ENCODE assay signal across 1 cellular context in the genomic region with DNA sequence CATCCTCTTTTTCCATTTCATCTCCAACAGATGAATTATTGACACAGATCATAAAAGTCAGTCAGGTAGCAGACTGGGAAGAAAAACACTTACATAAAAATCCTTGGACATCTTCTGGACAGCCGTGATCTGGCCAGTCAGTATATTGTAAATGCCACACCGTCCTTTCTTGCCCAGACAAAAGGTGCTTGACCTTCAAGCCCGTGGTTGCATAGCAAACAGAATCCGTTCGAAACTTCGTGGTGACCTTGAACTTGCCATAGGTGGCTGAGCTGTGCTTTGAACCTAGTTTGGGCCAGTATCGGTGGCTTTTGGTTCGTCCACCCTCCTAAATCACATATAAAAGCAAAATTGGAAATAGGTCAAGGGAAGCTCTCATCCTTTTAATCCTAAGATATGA.
TF ChIP-seq lines count a peak whose summit lies in the region.

No MANE protein-coding gene starts in this region.

TF ChIP-seq in HepG2, 621 proteins besides CTCF, POLR2A, EP300 and RAD21 (continued from another document):
- TF ChIP-seq HOXA3 (CRISPR knock-in tag; IDR thresholded peaks at IDR 0.05) = no peak
- TF ChIP-seq HCFC1 (IDR thresholded peaks at IDR 0.05; ENCODE audit: low read depth, low read length) = no peak
- TF ChIP-seq NR2F1 (CRISPR knock-in tag; IDR thresholded peaks at IDR 0.05) = peak in 1 of 2 experiments; percentile 48; a peak in 2 of 4 replicates
- peak; percentile 83 for TF ChIP-seq BCL6 (CRISPR knock-in tag; IDR thresholded peaks at IDR 0.05)
- TF ChIP-seq ARNT (IDR thresholded peaks at IDR 0.05) = no peak
- no peak for TF ChIP-seq NR2F6 (IDR thresholded peaks at IDR 0.05)
- peak; percentile 48; the same call in 1 of the 2 replicates for TF ChIP-seq NR2F6 (CRISPR knock-in tag; IDR thresholded peaks at IDR 0.05)
- peak; percentile 39; the same call in 1 of the 2 replicates for TF ChIP-seq HNF4A (CRISPR knock-in tag; IDR thresholded peaks at IDR 0.05)
- peak; percentile 50 for TF ChIP-seq TBL1XR1 (IDR thresholded peaks at IDR 0.05; ENCODE audit: borderline replicate concordance, low read length, partially characterized antibody)
- peak; percentile 80 for TF ChIP-seq SKI (IDR thresholded peaks at IDR 0.05; ENCODE audit: partially characterized antibody)
- peak; percentile 52; the same call in 1 of the 2 replicates for TF ChIP-seq RXRA (CRISPR knock-in tag; IDR thresholded peaks at IDR 0.05)
- peak; percentile 74 for TF ChIP-seq RARA (CRISPR knock-in tag; IDR thresholded peaks at IDR 0.05)
- TF ChIP-seq, protein P1, sequence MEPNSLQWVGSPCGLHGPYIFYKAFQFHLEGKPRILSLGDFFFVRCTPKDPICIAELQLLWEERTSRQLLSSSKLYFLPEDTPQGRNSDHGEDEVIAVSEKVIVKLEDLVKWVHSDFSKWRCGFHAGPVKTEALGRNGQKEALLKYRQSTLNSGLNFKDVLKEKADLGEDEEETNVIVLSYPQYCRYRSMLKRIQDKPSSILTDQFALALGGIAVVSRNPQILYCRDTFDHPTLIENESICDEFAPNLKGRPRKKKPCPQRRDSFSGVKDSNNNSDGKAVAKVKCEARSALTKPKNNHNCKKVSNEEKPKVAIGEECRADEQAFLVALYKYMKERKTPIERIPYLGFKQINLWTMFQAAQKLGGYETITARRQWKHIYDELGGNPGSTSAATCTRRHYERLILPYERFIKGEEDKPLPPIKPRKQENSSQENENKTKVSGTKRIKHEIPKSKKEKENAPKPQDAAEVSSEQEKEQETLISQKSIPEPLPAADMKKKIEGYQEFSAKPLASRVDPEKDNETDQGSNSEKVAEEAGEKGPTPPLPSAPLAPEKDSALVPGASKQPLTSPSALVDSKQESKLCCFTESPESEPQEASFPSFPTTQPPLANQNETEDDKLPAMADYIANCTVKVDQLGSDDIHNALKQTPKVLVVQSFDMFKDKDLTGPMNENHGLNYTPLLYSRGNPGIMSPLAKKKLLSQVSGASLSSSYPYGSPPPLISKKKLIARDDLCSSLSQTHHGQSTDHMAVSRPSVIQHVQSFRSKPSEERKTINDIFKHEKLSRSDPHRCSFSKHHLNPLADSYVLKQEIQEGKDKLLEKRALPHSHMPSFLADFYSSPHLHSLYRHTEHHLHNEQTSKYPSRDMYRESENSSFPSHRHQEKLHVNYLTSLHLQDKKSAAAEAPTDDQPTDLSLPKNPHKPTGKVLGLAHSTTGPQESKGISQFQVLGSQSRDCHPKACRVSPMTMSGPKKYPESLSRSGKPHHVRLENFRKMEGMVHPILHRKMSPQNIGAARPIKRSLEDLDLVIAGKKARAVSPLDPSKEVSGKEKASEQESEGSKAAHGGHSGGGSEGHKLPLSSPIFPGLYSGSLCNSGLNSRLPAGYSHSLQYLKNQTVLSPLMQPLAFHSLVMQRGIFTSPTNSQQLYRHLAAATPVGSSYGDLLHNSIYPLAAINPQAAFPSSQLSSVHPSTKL (CRISPR knock-in tag; IDR thresholded peaks at IDR 0.05) = peak; percentile 57
- TF ChIP-seq, protein P2, sequence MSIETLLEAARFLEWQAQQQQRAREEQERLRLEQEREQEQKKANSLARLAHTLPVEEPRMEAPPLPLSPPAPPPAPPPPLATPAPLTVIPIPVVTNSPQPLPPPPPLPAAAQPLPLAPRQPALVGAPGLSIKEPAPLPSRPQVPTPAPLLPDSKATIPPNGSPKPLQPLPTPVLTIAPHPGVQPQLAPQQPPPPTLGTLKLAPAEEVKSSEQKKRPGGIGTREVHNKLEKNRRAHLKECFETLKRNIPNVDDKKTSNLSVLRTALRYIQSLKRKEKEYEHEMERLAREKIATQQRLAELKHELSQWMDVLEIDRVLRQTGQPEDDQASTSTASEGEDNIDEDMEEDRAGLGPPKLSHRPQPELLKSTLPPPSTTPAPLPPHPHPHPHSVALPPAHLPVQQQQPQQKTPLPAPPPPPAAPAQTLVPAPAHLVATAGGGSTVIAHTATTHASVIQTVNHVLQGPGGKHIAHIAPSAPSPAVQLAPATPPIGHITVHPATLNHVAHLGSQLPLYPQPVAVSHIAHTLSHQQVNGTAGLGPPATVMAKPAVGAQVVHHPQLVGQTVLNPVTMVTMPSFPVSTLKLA (IDR thresholded peaks at IDR 0.05) = no peak
- TF ChIP-seq SOX13 (IDR thresholded peaks at IDR 0.05) = no peak
- TF ChIP-seq SOX13 (CRISPR knock-in tag; conservative IDR thresholded peaks at IDR 0.05 in 1 of 2, IDR thresholded peaks at IDR 0.05 in 1 of 2) = peak in 1 of 2 experiments; percentile 32; a peak in 1 of 4 replicates
- TF ChIP-seq, protein P3, sequence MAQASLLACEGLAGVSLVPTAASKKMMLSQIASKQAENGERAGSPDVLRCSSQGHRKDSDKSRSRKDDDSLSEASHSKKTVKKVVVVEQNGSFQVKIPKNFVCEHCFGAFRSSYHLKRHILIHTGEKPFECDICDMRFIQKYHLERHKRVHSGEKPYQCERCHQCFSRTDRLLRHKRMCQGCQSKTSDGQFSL (CRISPR knock-in tag; IDR thresholded peaks at IDR 0.05) = no peak
- no peak for TF ChIP-seq SOX6 (IDR thresholded peaks at IDR 0.05)
- TF ChIP-seq SOX6 (CRISPR knock-in tag; IDR thresholded peaks at IDR 0.05) = peak; percentile 27; the same call in 1 of the 2 replicates
